Comparison of ENCODE assay signal across 1 cellular context in genomic region chr7:23347682-23348180, GRCh38.
TF ChIP-seq lines count a peak whose summit lies in the region.

No MANE protein-coding gene starts in this region.

TF ChIP-seq in K562, 482 proteins besides CTCF, POLR2A, EP300 and RAD21 (continued from another document and continues in another):
- TF ChIP-seq FOXP4 (CRISPR knock-in tag; IDR thresholded peaks at IDR 0.05; ENCODE audit: borderline replicate concordance) (no peak), ZNF584 (CRISPR knock-in tag; IDR thresholded peaks at IDR 0.05; ENCODE audit: low read depth) (0 out of 2 replicates have a peak, but pooled peaks have one; percentile 17), DLX4 (CRISPR knock-in tag; IDR thresholded peaks at IDR 0.05) (no peak), NR4A1 (CRISPR knock-in tag; IDR thresholded peaks at IDR 0.05) (no peak), NR4A1 (tag; IDR thresholded peaks at IDR 0.05) (0 out of 2 replicates have a peak, but pooled peaks have one; percentile 33), ARHGAP35 (IDR thresholded peaks at IDR 0.05; ENCODE audit: partially characterized antibody) (no peak), SMARCC2 (IDR thresholded peaks at IDR 0.05; ENCODE audit: low read depth) (peak; percentile 64; the same call in 1 of the 2 replicates), FOXO4 (CRISPR knock-in tag; IDR thresholded peaks at IDR 0.05) (no peak), CHD1 (IDR thresholded peaks at IDR 0.05; ENCODE audit: low read length) (no peak), IRF9 (tag; IDR thresholded peaks at IDR 0.05) (no peak), ZNF785 (CRISPR knock-in tag; IDR thresholded peaks at IDR 0.05) (no peak), CBFA2T3 (IDR thresholded peaks at IDR 0.05) (peak; percentile 53; the same call in 1 of the 2 replicates), SMARCA5 (IDR thresholded peaks at IDR 0.05) (no peak), MYBL2 (IDR thresholded peaks at IDR 0.05; ENCODE audit: low read depth) (no peak), MYBL2 (CRISPR knock-in tag; IDR thresholded peaks at IDR 0.05; ENCODE audit: borderline replicate concordance) (no peak), CBX3 (IDR thresholded peaks at IDR 0.05; ENCODE audit: borderline replicate concordance in 1 of 2, low read length in 2 of 2) (peak in 1 of 2 experiments; percentile 29; a peak in 1 of 3 replicates), ZNF3 (CRISPR knock-in tag; IDR thresholded peaks at IDR 0.05) (no peak), SIN3A (IDR thresholded peaks at IDR 0.05; ENCODE audit: borderline replicate concordance in 2 of 2, control insufficient read depth in 1 of 2, low read depth in 2 of 2, low read length in 2 of 2) (no peak), ATF6 (CRISPR knock-in tag; IDR thresholded peaks at IDR 0.05) (0 out of 2 replicates have a peak, but pooled peaks have one; percentile 48), HDGF (IDR thresholded peaks at IDR 0.05) (no peak), RBM14 (IDR thresholded peaks at IDR 0.05; ENCODE audit: borderline replicate concordance, insufficient read depth, low read depth, low read length) (no peak), RBM15 (IDR thresholded peaks at IDR 0.05; ENCODE audit: insufficient read depth, low read length) (no peak), ARID2 (IDR thresholded peaks at IDR 0.05) (no peak), GABPB2 (CRISPR knock-in tag; conservative IDR thresholded peaks at IDR 0.05) (no peak), NFIC (IDR thresholded peaks at IDR 0.05) (0 out of 2 replicates have a peak, but pooled peaks have one; percentile 6), ZNF277 (CRISPR knock-in tag; IDR thresholded peaks at IDR 0.05; ENCODE audit: borderline replicate concordance) (no peak), CTCFL (IDR thresholded peaks at IDR 0.05; ENCODE audit: borderline replicate concordance, insufficient read depth, low read depth, low read length, poor library complexity, severe bottlenecking) (no peak), RFX5 (IDR thresholded peaks at IDR 0.05; ENCODE audit: low read depth, low read length) (no peak), PCBP1 (IDR thresholded peaks at IDR 0.05; ENCODE audit: low read depth, low read length, poor library complexity, severe bottlenecking) (no peak), NFE2 (IDR thresholded peaks at IDR 0.05; ENCODE audit: low read depth) (peak; percentile 92), MGA (IDR thresholded peaks at IDR 0.05) (no peak), MECOM (CRISPR knock-in tag; IDR thresholded peaks at IDR 0.05) (no peak), C11orf30 (IDR thresholded peaks at IDR 0.05; ENCODE audit: low read depth) (peak; percentile 86), ZNF146 (CRISPR knock-in tag; IDR thresholded peaks at IDR 0.05; ENCODE audit: unreplicated experiment) (no peak), CREB3L1 (IDR thresholded peaks at IDR 0.05; ENCODE audit: borderline replicate concordance, low read depth) (no peak)
